In genomic region chr2:132752421-132753206, GRCh38 we compare ENCODE assay signal across 14 cellular contexts.
"Had no signal": no experiment of that assay in that cellular context is flagged by ENCODE, and none has a peak within 500 bp of the region (broad histone marks: within the 10 kb centered on the region; RNA-seq: fewer than 3 reads in every experiment).

No MANE protein-coding gene starts in this region.

- H3K36me3 ChIP-seq: heart left ventricle, pancreas had no signal

- FAIRE-seq: frontal cortex, pancreas, small intestine, urothelium cell line had no signal

- ATAC-seq: heart left ventricle, pancreas, right cardiac atrium had no signal

- H3K4me3 ChIP-seq: heart left ventricle, pancreas had no signal

- H3K27ac ChIP-seq: heart left ventricle, pancreas had no signal

- H3K9me3 ChIP-seq: pancreas had no signal

- H3K27me3 ChIP-seq: heart left ventricle, pancreas had no signal

- H3K4me1 ChIP-seq: heart left ventricle, pancreas had no signal

- DNase-seq: dermis blood vessel endothelial cell; heart left ventricle; hippocampal formation; kidney glomerular epithelial cell; mesendoderm; naive B cell; occipital lobe; pancreas; right cardiac atrium; small intestine; stimulated activated CD4-positive, alpha-beta T cell treated with anti-CD3 and anti-CD28 coated beads, Interleukin-12 subunit alpha, Interleukin-12 subunit beta, amount 100 ng/mL, for 4 hours; stimulated activated naive CD4-positive, alpha-beta T cell had no signal
